Comparison of ENCODE assay signal across 13 cellular contexts in genomic region chr17:75030161-75030560, GRCh38. TPM values are rescaled to one million over a fixed set of nuclear protein-coding genes. Genes with fewer than 3 reads are reported as not detected.
DNase-seq lines count a peak whose midpoint lies in the region; ATAC-seq and TF ChIP-seq lines count a peak whose summit lies in the region.
"Had no signal": no experiment of that assay in that cellular context is flagged by ENCODE, and none has a peak within 500 bp of the region (broad histone marks: within the 10 kb centered on the region; RNA-seq: fewer than 3 reads in every experiment).

No MANE protein-coding gene starts in this region.

- H4K20me1 ChIP-seq in SK-N-SH (ENCODE audit: insufficient read depth): peaks cover 4% of the 10 kb centered on the region; the same call in 1 of the 2 replicates

- TF ChIP-seq RAD21 in SK-N-SH (IDR thresholded peaks at IDR 0.05; ENCODE audit: low read length): no peak

- TF ChIP-seq CTCF in SK-N-SH (IDR thresholded peaks at IDR 0.05): no peak
- TF ChIP-seq CTCF in HFFc6 (IDR thresholded peaks at IDR 0.05): no peak

- H3K4me3 ChIP-seq in SK-N-SH (ENCODE audit: low read depth in 2 of 2, low read length in 1 of 2): no peak overlapping the region
- H3K4me3 ChIP-seq: GM12878, GM23248 had no signal

- H3K36me3 Mint-ChIP-seq in naive thymus-derived CD8-positive, alpha-beta T cell: peaks cover 0 to 3% (median 0%) of the 10 kb centered on the region in 3 donors
- peaks cover 9% of the 10 kb centered on the region; the same call in 1 of the 2 replicates for H3K36me3 Mint-ChIP-seq in HFFc6 (ENCODE audit: low read depth)

- H3K4me1 ChIP-seq in SK-N-SH (ENCODE audit: control insufficient read depth in 1 of 2, insufficient read depth in 2 of 2, low read depth in 1 of 2, low read length in 1 of 2): peaks cover 0 to 12% of the 10 kb centered on the region in 2 experiments; a peak in 1 of 4 replicates

- H3K27ac Mint-ChIP-seq in naive thymus-derived CD8-positive, alpha-beta T cell: peak overlapping the region in 7 of 10 donors; percentile 0 to 100 (median 36)
- H3K27ac Mint-ChIP-seq in HFFc6: no peak overlapping the region

- no peak overlapping the region for H3K9ac ChIP-seq in SK-N-SH
- H3K9ac ChIP-seq: GM23248 had no signal

- no peak for ATAC-seq in SK-N-SH treated with all-trans-retinoic acid at 6 μM for 48 hours
- ATAC-seq in naive thymus-derived CD8-positive, alpha-beta T cell: no peak
- ATAC-seq: GM12878 had no signal

- POLR2A ChIA-PET in SK-N-SH (lab: Yijun Ruan, JAX): no interaction called here
- POLR2A ChIA-PET in naive thymus-derived CD8-positive, alpha-beta T cell (lab: Charles Lee): interaction anchor here (0.9 kb wide), 1 partner anchor 17 kb away, joined by 3 read pairs; the partner anchor contains the start of gene KCTD2

- H3K79me2 ChIP-seq in SK-N-SH (ENCODE audit: insufficient read depth): no peaks in the 10 kb centered on the region

- H3K4me2 ChIP-seq in SK-N-SH: no peak overlapping the region

- WGBS in SK-N-SH (ENCODE audit: low lambda C conversion rate): 76% methylated on average over 8 of the region's 8 CpGs

- H3K4me1 Mint-ChIP-seq in naive thymus-derived CD8-positive, alpha-beta T cell: peaks cover 34 to 61% (median 44%) of the 10 kb centered on the region in 4 donors
- H3K4me1 Mint-ChIP-seq in HFFc6 (ENCODE audit: low read depth): peaks cover 34% of the 10 kb centered on the region

- H3K9me3 Mint-ChIP-seq in naive thymus-derived CD8-positive, alpha-beta T cell: peaks cover 0 to 28% (median 6%) of the 10 kb centered on the region in 9 donors
- H3K9me3 Mint-ChIP-seq in HFFc6: peaks cover 11% of the 10 kb centered on the region; the same call in 1 of the 2 replicates

- peaks cover 5% of the 10 kb centered on the region; the same call in 1 of the 2 replicates for H3K9me3 ChIP-seq in SK-N-SH

- H3K4me3 Mint-ChIP-seq in naive thymus-derived CD8-positive, alpha-beta T cell: no peak overlapping the region
- H3K4me3 Mint-ChIP-seq in HFFc6: no peak overlapping the region
- H3K4me3 Mint-ChIP-seq: CD14-positive monocyte had no signal

- no peaks in the 10 kb centered on the region for H3K27me3 ChIP-seq in SK-N-SH (ENCODE audit: insufficient read depth)

- peaks cover 25% of the 10 kb centered on the region for H3F3A ChIP-seq in SK-N-SH (replicated peaks; ENCODE audit: insufficient read depth)

- H3K27ac ChIP-seq in SK-N-SH (ENCODE audit: low read depth in 2 of 2, low read length in 1 of 2): no peak overlapping the region
- H3K27ac ChIP-seq: 22Rv1, GM23248 had no signal

- H2AFZ ChIP-seq in SK-N-SH (ENCODE audit: low read depth): no peak overlapping the region
- H2AFZ ChIP-seq: GM23248 had no signal

- no peaks in the 10 kb centered on the region for H3K9me2 ChIP-seq in SK-N-SH

- H3K27me3 Mint-ChIP-seq in naive thymus-derived CD8-positive, alpha-beta T cell: peaks cover 0 to 11% (median 0%) of the 10 kb centered on the region in 5 donors
- H3K27me3 Mint-ChIP-seq in HFFc6 (ENCODE audit: insufficient read depth): peaks cover 14% of the 10 kb centered on the region

- no peak for DNase-seq in SK-N-SH
- peak; percentile 41 for DNase-seq in UCSD-AML1 (lab: John Stamatoyannopoulos, UW; ENCODE audit: unreplicated experiment)
- DNase-seq in naive thymus-derived CD8-positive, alpha-beta T cell: peak in 1 of 10 donors; percentile 14
- DNase-seq in epidermal melanocyte (ENCODE audit: insufficient read length, low spot score): no peak
- DNase-seq in SK-N-DZ (ENCODE audit: low spot score): no peak
- no peak for DNase-seq in HFFc6
- DNase-seq: DMS79, GM23248, IMR-90 had no signal

- CTCF ChIA-PET in SK-N-SH (lab: Yijun Ruan, JAX): interaction anchor here (2.6 to 3.0 kb wide), 2 partner anchors 18 to 69 kb away, joined by 11 to 17 read pairs; partner anchors contain the start of gene MRPL58

- TF ChIP-seq EP300 in SK-N-SH (IDR thresholded peaks at IDR 0.05; ENCODE audit: borderline replicate concordance in 1 of 2, low read depth in 1 of 2, low read length in 1 of 2): no peak

- H3K36me3 ChIP-seq in SK-N-SH (replicated peaks in 1 of 2; ENCODE audit: control insufficient read depth in 1 of 2, insufficient read depth in 2 of 2, low read length in 1 of 2): no peaks in the 10 kb centered on the region

TF ChIP-seq in SK-N-SH, 30 proteins besides CTCF, POLR2A, EP300 and RAD21:
- no peak for TF ChIP-seq CHD2 (IDR thresholded peaks at IDR 0.05; ENCODE audit: low read length, partially characterized antibody)
- 0 out of 2 replicates have a peak, but pooled peaks have one; percentile 13 for TF ChIP-seq USF1 (IDR thresholded peaks at IDR 0.05; ENCODE audit: borderline replicate concordance, low read depth)

TF ChIP-seq in SK-N-SH treated with all-trans-retinoic acid at 6 μM for 48 hours, 23 proteins besides CTCF, POLR2A, EP300 and RAD21 (continues in another document):
- no peak for TF ChIP-seq CSDC2 (CRISPR knock-in tag; IDR thresholded peaks at IDR 0.05)
- no peak for TF ChIP-seq SNAI2 (CRISPR knock-in tag; IDR thresholded peaks at IDR 0.05)
- no peak for TF ChIP-seq POU6F1 (CRISPR knock-in tag; IDR thresholded peaks at IDR 0.05; ENCODE audit: borderline replicate concordance, low read depth)
- no peak for TF ChIP-seq ARNTL (CRISPR knock-in tag; IDR thresholded peaks at IDR 0.05; ENCODE audit: borderline replicate concordance, low read depth)
- TF ChIP-seq ZFP30 (CRISPR knock-in tag; IDR thresholded peaks at IDR 0.05): no peak
- no peak for TF ChIP-seq ESRRG (CRISPR knock-in tag; IDR thresholded peaks at IDR 0.05)
- TF ChIP-seq TOX (CRISPR knock-in tag; IDR thresholded peaks at IDR 0.05; ENCODE audit: borderline replicate concordance): no peak
- TF ChIP-seq ZFP3 (CRISPR knock-in tag; IDR thresholded peaks at IDR 0.05): no peak

RNA-seq across cellular contexts. Expression of gene ATP5PD, which starts 16.6 kb away (rescaled TPM):
- polyA plus RNA-seq in SK-N-SH (2012; rRNA removed): 354 and 454 TPM in 2 replicates
- 479 and 520 TPM in 2 replicates for polyA plus RNA-seq in SK-N-SH (2012; cell fraction: cytosol; rRNA removed)
- 154 and 185 TPM in 2 replicates for polyA plus RNA-seq in SK-N-SH (2012; cell fraction: nucleus; rRNA removed)
- 100 to 1,000 TPM; 149 to 160 TPM for total RNA-seq in naive thymus-derived CD8-positive, alpha-beta T cell
- 100 to 1,000 TPM; 406 to 455 (median 449) TPM for polyA plus RNA-seq in naive thymus-derived CD8-positive, alpha-beta T cell
- polyA plus RNA-seq in SK-N-DZ (2014; cell fraction: cytosol; rRNA removed): 372 and 412 TPM in 2 replicates
- polyA plus RNA-seq in SK-N-DZ (2014; cell fraction: nucleus; rRNA removed): 318 and 350 TPM in 2 replicates
- 100 to 1,000 TPM; 362 to 410 (median 386) TPM for total RNA-seq in HFFc6 (2021; fragmentation: NEBNext Ultra II Directional; extraction: Animal tissue kit (Norgen Biotek cat#: 25700))

RNA-seq across cellular contexts. Expression of gene KCTD2, which starts 16.9 kb away (rescaled TPM):
- 27.5 and 34.2 TPM in 2 replicates for polyA plus RNA-seq in SK-N-SH (2012; rRNA removed)
- 22.2 and 28.7 TPM in 2 replicates for polyA plus RNA-seq in SK-N-SH (2012; cell fraction: cytosol; rRNA removed)
- polyA plus RNA-seq in SK-N-SH (2012; cell fraction: nucleus; rRNA removed): 25.7 and 26.5 TPM in 2 replicates
- total RNA-seq in naive thymus-derived CD8-positive, alpha-beta T cell: 10 to 100 TPM; 25.0 to 28.6 TPM
- 10 to 100 TPM in 1 of 3 donors, 1 to 10 TPM in 2; 6.8 to 10.9 (median 7.8) TPM for polyA plus RNA-seq in naive thymus-derived CD8-positive, alpha-beta T cell
- polyA plus RNA-seq in SK-N-DZ (2014; cell fraction: cytosol; rRNA removed): 27.4 and 27.6 TPM in 2 replicates
- polyA plus RNA-seq in SK-N-DZ (2014; cell fraction: nucleus; rRNA removed): 21.8 and 22.6 TPM in 2 replicates
- total RNA-seq in HFFc6 (2021; fragmentation: NEBNext Ultra II Directional; extraction: Animal tissue kit (Norgen Biotek cat#: 25700)): 10 to 100 TPM; 20.3 to 24.0 (median 21.3) TPM

RNA-seq across cellular contexts. Expression of gene MRPL58, which starts 17.7 kb away (rescaled TPM):
- 87.3 and 89.2 TPM in 2 replicates for polyA plus RNA-seq in SK-N-SH (2012; rRNA removed)
- 86.8 and 89.7 TPM in 2 replicates for polyA plus RNA-seq in SK-N-SH (2012; cell fraction: cytosol; rRNA removed)
- 31.8 and 37.9 TPM in 2 replicates for polyA plus RNA-seq in SK-N-SH (2012; cell fraction: nucleus; rRNA removed)
- total RNA-seq in naive thymus-derived CD8-positive, alpha-beta T cell: 10 to 100 TPM; 23.9 to 29.4 TPM
- 10 to 100 TPM; 44.9 to 58.1 (median 53.6) TPM for polyA plus RNA-seq in naive thymus-derived CD8-positive, alpha-beta T cell
- polyA plus RNA-seq in SK-N-DZ (2014; cell fraction: cytosol; rRNA removed): 82.0 and 130 TPM in 2 replicates
- polyA plus RNA-seq in SK-N-DZ (2014; cell fraction: nucleus; rRNA removed): 59.1 and 78.2 TPM in 2 replicates
- total RNA-seq in HFFc6 (2021; fragmentation: NEBNext Ultra II Directional; extraction: Animal tissue kit (Norgen Biotek cat#: 25700)): 10 to 100 TPM; 39.2 to 50.6 (median 47.8) TPM

RNA-seq across cellular contexts. Expression of gene CDR2L, which starts 42.7 kb away (rescaled TPM):
- 18.6 and 21.2 TPM in 2 replicates for polyA plus RNA-seq in SK-N-SH (2012; rRNA removed)
- polyA plus RNA-seq in SK-N-SH (2012; cell fraction: cytosol; rRNA removed): 9.6 and 15.3 TPM in 2 replicates
- polyA plus RNA-seq in SK-N-SH (2012; cell fraction: nucleus; rRNA removed): 25.0 and 29.9 TPM in 2 replicates
- total RNA-seq in naive thymus-derived CD8-positive, alpha-beta T cell: under 1 TPM; 0.10 to 0.11 TPM
- not detected for polyA plus RNA-seq in naive thymus-derived CD8-positive, alpha-beta T cell
- polyA plus RNA-seq in SK-N-DZ (2014; cell fraction: cytosol; rRNA removed): 13.7 and 18.2 TPM in 2 replicates
- polyA plus RNA-seq in SK-N-DZ (2014; cell fraction: nucleus; rRNA removed): 20.1 and 30.5 TPM in 2 replicates
- total RNA-seq in HFFc6 (2021; fragmentation: NEBNext Ultra II Directional; extraction: Animal tissue kit (Norgen Biotek cat#: 25700)): 10 to 100 TPM; 27.5 to 35.8 (median 30.4) TPM
- polyA plus RNA-seq: CD14-positive monocyte had no signal

RNA-seq across cellular contexts. Expression of gene SLC16A5, which starts 57.6 kb away (rescaled TPM):
- 0.03 and 0.06 TPM in 2 replicates for polyA plus RNA-seq in SK-N-SH (2012; rRNA removed)
- 0.03 TPM in 1 of 2 replicates, not detected in the other for polyA plus RNA-seq in SK-N-SH (2012; cell fraction: cytosol; rRNA removed)
- 0.06 TPM in 1 of 2 replicates, not detected in the other for polyA plus RNA-seq in SK-N-SH (2012; cell fraction: nucleus; rRNA removed)
- total RNA-seq in naive thymus-derived CD8-positive, alpha-beta T cell: 10 to 100 TPM; 14.2 to 14.8 TPM
- 1 to 10 TPM; 1.4 to 4.1 (median 3.1) TPM for polyA plus RNA-seq in naive thymus-derived CD8-positive, alpha-beta T cell
- not detected in 2 replicates for polyA plus RNA-seq in SK-N-DZ (2014; cell fraction: cytosol; rRNA removed)
- polyA plus RNA-seq in SK-N-DZ (2014; cell fraction: nucleus; rRNA removed): 0.72 and 3.3 TPM in 2 replicates
- 10 to 100 TPM; 13.9 to 25.0 (median 21.1) TPM for total RNA-seq in HFFc6 (2021; fragmentation: NEBNext Ultra II Directional; extraction: Animal tissue kit (Norgen Biotek cat#: 25700))
